8 cellular contexts compared by ENCODE assay signal in the genomic region with DNA sequence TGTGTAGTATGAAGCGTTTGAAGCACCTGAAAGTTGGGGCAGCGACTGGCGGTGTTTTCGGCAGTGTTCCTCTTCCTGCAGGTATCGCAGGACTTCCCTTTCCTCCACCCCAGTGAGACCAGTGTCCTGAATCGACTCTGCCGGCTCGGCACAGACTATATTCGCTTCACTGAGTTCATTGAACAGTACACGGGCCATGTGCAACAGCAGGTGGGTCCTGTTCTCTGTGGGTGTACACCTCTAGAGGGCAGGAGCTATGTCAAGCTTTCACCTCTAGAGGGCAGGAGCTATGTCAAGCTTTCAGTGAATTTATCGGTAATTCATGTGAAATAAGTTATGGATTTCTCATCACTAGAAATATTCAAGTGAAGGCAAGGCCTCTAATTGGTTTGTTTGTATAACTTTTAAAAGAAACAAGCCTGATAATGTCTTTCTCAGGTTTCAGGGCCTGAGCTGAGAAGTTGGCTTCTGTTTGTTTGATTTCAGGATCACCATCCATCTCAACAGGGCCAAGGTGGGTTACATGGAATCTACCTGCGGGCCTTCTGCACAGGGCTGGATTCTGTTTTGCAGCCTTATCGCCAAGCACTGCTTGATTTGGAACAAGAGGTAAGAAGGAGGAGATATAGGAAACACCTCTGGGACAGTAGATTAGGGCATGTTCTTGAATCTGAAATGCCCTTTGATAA. TPM values are rescaled to one million over a fixed set of nuclear protein-coding genes. Genes with fewer than 3 reads are reported as not detected.
DNase-seq lines count a peak whose midpoint lies in the region; ATAC-seq, FAIRE-seq and TF ChIP-seq lines count a peak whose summit lies in the region.

No MANE protein-coding gene starts in this region.

- no peak overlapping the region for H3K4me2 ChIP-seq in A549

- no peaks in the 10 kb centered on the region for H3K9me3 Mint-ChIP-seq in activated naive CD4-positive, alpha-beta T cell treated with anti-CD3 and anti-CD28 coated beads for 36 hours
- H3K9me3 Mint-ChIP-seq in stimulated activated effector memory CD8-positive, alpha-beta T cell treated with anti-CD3 and anti-CD28 coated beads, Interleukin-12 subunit alpha, Interleukin-12 subunit beta, amount 100 ng/mL, for 72 hours = no peaks in the 10 kb centered on the region

- no peak overlapping the region for H3K4me3 ChIP-seq in A549
- no peak overlapping the region for H3K4me3 ChIP-seq in GM06990 (replicated peaks; ENCODE audit: low read depth, low read length)

- peak; percentile 53 for TF ChIP-seq CTCF in A549 (IDR thresholded peaks at IDR 0.05)
- TF ChIP-seq CTCF in GM06990 (IDR thresholded peaks at IDR 0.05; ENCODE audit: insufficient read depth, low read length, poor library complexity, severe bottlenecking) = peak; percentile 87

- peaks cover 36% of the 10 kb centered on the region for H3K36me3 Mint-ChIP-seq in activated naive CD4-positive, alpha-beta T cell treated with anti-CD3 and anti-CD28 coated beads for 36 hours (ENCODE audit: low read depth)
- H3K36me3 Mint-ChIP-seq in stimulated activated effector memory CD8-positive, alpha-beta T cell treated with anti-CD3 and anti-CD28 coated beads, Interleukin-12 subunit alpha, Interleukin-12 subunit beta, amount 100 ng/mL, for 72 hours = peaks cover 55% of the 10 kb centered on the region

- CTCF ChIA-PET in A549 (lab: Yijun Ruan, JAX) = interaction anchor here (0.6 to 1.6 kb wide), 3 partner anchors 12 to 41 kb away, joined by 4 to 10 read pairs (median 5); no protein-coding TSS in a partner anchor
- CTCF ChIA-PET in activated naive CD4-positive, alpha-beta T cell treated with anti-CD3 and anti-CD28 coated beads for 36 hours (lab: Charles Lee) = interaction anchor here (1.0 to 2.5 kb wide), 11 partner anchors 12 to 138 kb away, joined by 3 to 12 read pairs (median 5); no protein-coding TSS in a partner anchor

- no peak overlapping the region for H3K27ac Mint-ChIP-seq in activated naive CD4-positive, alpha-beta T cell treated with anti-CD3 and anti-CD28 coated beads for 36 hours
- H3K27ac Mint-ChIP-seq in stimulated activated effector memory CD8-positive, alpha-beta T cell treated with anti-CD3 and anti-CD28 coated beads, Interleukin-12 subunit alpha, Interleukin-12 subunit beta, amount 100 ng/mL, for 72 hours = no peak overlapping the region

- no peak for FAIRE-seq in A549 (lab: Jason Lieb, UNC)

- ATAC-seq in A549 (peak in 1 of 2 experiments; percentile 73; a peak in 4 of 6 replicates), GM21515 (IDR thresholded peaks at IDR 0.05; ENCODE audit: unreplicated experiment) (no peak)
- ATAC-seq in stimulated activated effector memory CD8-positive, alpha-beta T cell treated with anti-CD3 and anti-CD28 coated beads, Interleukin-12 subunit alpha, Interleukin-12 subunit beta, amount 100 ng/mL, for 72 hours = peak; percentile 61

- 83% methylated on average over 13 of the region's 13 CpGs for WGBS in A549 (ENCODE audit: missing lambda C conversion rate)

- peaks cover 20% of the 10 kb centered on the region for H3K4me1 Mint-ChIP-seq in activated naive CD4-positive, alpha-beta T cell treated with anti-CD3 and anti-CD28 coated beads for 36 hours (ENCODE audit: low read depth)
- peaks cover 32% of the 10 kb centered on the region for H3K4me1 Mint-ChIP-seq in stimulated activated effector memory CD8-positive, alpha-beta T cell treated with anti-CD3 and anti-CD28 coated beads, Interleukin-12 subunit alpha, Interleukin-12 subunit beta, amount 100 ng/mL, for 72 hours

- intact Hi-C loops in activated naive CD4-positive, alpha-beta T cell treated with anti-CD3 and anti-CD28 coated beads for 36 hours (cut with micrococcal nuclease) = no loop called here

- H3K27me3 Mint-ChIP-seq in activated naive CD4-positive, alpha-beta T cell treated with anti-CD3 and anti-CD28 coated beads for 36 hours (ENCODE audit: low read depth) = no peaks in the 10 kb centered on the region

- no peak for TF ChIP-seq POLR2A in A549 (IDR thresholded peaks at IDR 0.05; ENCODE audit: low read length)

- H3K36me3 ChIP-seq in GM06990 (ENCODE audit: control insufficient read depth, insufficient read depth, low read length) = peaks cover 5% of the 10 kb centered on the region

- peaks cover 8% of the 10 kb centered on the region; the same call in 2 of the 3 replicates for H3K4me1 ChIP-seq in A549

- DNase-seq in A549 (ENCODE audit: low read depth in 1 of 2, low spot score in 1 of 2) = peak; percentile 25 to 37
- peak; percentile 30 for DNase-seq in GM06990 (ENCODE audit: extremely low read depth, insufficient read length)
- peak; percentile 10 for DNase-seq in NCI-H510A (lab: John Stamatoyannopoulos, UW)
- DNase-seq in activated naive CD4-positive, alpha-beta T cell treated with anti-CD3 and anti-CD28 coated beads for 36 hours = peak; percentile 45
- DNase-seq in iPS-NIHi11 (ENCODE audit: low spot score) = peak; percentile 49
- DNase-seq in stimulated activated effector memory CD8-positive, alpha-beta T cell treated with anti-CD3 and anti-CD28 coated beads, Interleukin-12 subunit alpha, Interleukin-12 subunit beta, amount 100 ng/mL, for 72 hours (ENCODE audit: low spot score in 2 of 2) = no peak
- DNase-seq in GDM1 (lab: John Stamatoyannopoulos, UW) = no peak

- no peaks in the 10 kb centered on the region for H3K9me3 ChIP-seq in A549

- H3K4me3 Mint-ChIP-seq in activated naive CD4-positive, alpha-beta T cell treated with anti-CD3 and anti-CD28 coated beads for 36 hours = no peak overlapping the region
- no peak overlapping the region for H3K4me3 Mint-ChIP-seq in stimulated activated effector memory CD8-positive, alpha-beta T cell treated with anti-CD3 and anti-CD28 coated beads, Interleukin-12 subunit alpha, Interleukin-12 subunit beta, amount 100 ng/mL, for 72 hours

- H3K27ac ChIP-seq in A549 = no peak overlapping the region

- TF ChIP-seq EP300 in A549 (IDR thresholded peaks at IDR 0.05) = no peak

- 0 out of 5 replicates have a peak, but pooled peaks of 1 of the 2 experiments have one; percentile 8 for TF ChIP-seq RAD21 in A549 (conservative IDR thresholded peaks at IDR 0.05 in 1 of 2, IDR thresholded peaks at IDR 0.05 in 1 of 2)

- H3K27me3 ChIP-seq in GM06990 (replicated peaks; ENCODE audit: control insufficient read depth, insufficient read depth, low read length) = no peaks in the 10 kb centered on the region

- POLR2A ChIA-PET in A549 (lab: Yijun Ruan, JAX) = no interaction called here

TF ChIP-seq in A549, 52 proteins besides CTCF, POLR2A, EP300 and RAD21:
- TF ChIP-seq HOXB5 (CRISPR knock-in tag; IDR thresholded peaks at IDR 0.05) = no peak
- no peak for TF ChIP-seq HOXB13 (CRISPR knock-in tag; IDR thresholded peaks at IDR 0.05; ENCODE audit: low read depth)
- TF ChIP-seq, protein P1, sequence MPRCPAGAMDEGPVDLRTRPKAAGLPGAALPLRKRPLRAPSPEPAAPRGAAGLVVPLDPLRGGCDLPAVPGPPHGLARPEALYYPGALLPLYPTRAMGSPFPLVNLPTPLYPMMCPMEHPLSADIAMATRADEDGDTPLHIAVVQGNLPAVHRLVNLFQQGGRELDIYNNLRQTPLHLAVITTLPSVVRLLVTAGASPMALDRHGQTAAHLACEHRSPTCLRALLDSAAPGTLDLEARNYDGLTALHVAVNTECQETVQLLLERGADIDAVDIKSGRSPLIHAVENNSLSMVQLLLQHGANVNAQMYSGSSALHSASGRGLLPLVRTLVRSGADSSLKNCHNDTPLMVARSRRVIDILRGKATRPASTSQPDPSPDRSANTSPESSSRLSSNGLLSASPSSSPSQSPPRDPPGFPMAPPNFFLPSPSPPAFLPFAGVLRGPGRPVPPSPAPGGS (IDR thresholded peaks at IDR 0.05) = no peak
- no peak for TF ChIP-seq MAFK (IDR thresholded peaks at IDR 0.05; ENCODE audit: partially characterized antibody)
- TF ChIP-seq HOXA7 (CRISPR knock-in tag; IDR thresholded peaks at IDR 0.05) = no peak
TF ChIP-seq in A549: peak in this region for 0.

RNA-seq across cellular contexts. Expression of a gene that starts 5.3 kb away (rescaled TPM):
- polyA plus RNA-seq in A549 (2011; rRNA removed) (10.4 and 12.4 TPM in 2 replicates), A549 (2017; fragmentation: RNase III; extraction: RNeasy Plus Mini Kit Qiagen cat#74134 plus additional on column Dnase treatment) (6.5 to 6.7 TPM (median 6.6 TPM) in 3 replicates)
- 3.7 and 5.1 TPM in 2 replicates for polyA plus RNA-seq in A549 (2012; cell fraction: cytosol; rRNA removed)
- polyA plus RNA-seq in A549 (2012; cell fraction: nucleus; rRNA removed) = 9.1 and 11.1 TPM in 2 replicates
- 13.7 and 17.1 TPM in 2 replicates for polyA minus RNA-seq in A549 (2011; rRNA and poly(A)+ RNA removed)
- total RNA-seq in activated naive CD4-positive, alpha-beta T cell treated with anti-CD3 and anti-CD28 coated beads for 36 hours = 10 to 100 TPM; 34.5 to 35.3 TPM

RNA-seq across cellular contexts. Expression of a gene that starts 5.3 kb away (rescaled TPM):
- polyA plus RNA-seq in A549 (2011; rRNA removed) = 10.7 and 13.8 TPM in 2 replicates
- 4.1 and 4.4 TPM in 2 replicates for polyA plus RNA-seq in A549 (2012; cell fraction: cytosol; rRNA removed)
- polyA plus RNA-seq in A549 (2012; cell fraction: nucleus; rRNA removed) = 5.0 and 8.6 TPM in 2 replicates
- 12.7 to 14.4 TPM (median 13.7 TPM) in 3 replicates for polyA plus RNA-seq in A549 (2017; fragmentation: RNase III; extraction: RNeasy Plus Mini Kit Qiagen cat#74134 plus additional on column Dnase treatment)
- 9.3 and 9.8 TPM in 2 replicates for polyA minus RNA-seq in A549 (2011; rRNA and poly(A)+ RNA removed)
- total RNA-seq in activated naive CD4-positive, alpha-beta T cell treated with anti-CD3 and anti-CD28 coated beads for 36 hours = 10 to 100 TPM; 13.6 to 13.9 TPM

RNA-seq across cellular contexts. Expression of a gene that starts 45.8 kb away (rescaled TPM):
- 9.7 and 12.8 TPM in 2 replicates for polyA plus RNA-seq in A549 (2011; rRNA removed)
- polyA plus RNA-seq in A549 (2012; cell fraction: cytosol; rRNA removed) = 2.5 and 3.3 TPM in 2 replicates
- 2.6 and 3.9 TPM in 2 replicates for polyA plus RNA-seq in A549 (2012; cell fraction: nucleus; rRNA removed)
- 5.9 to 8.3 TPM (median 7.5 TPM) in 3 replicates for polyA plus RNA-seq in A549 (2017; fragmentation: RNase III; extraction: RNeasy Plus Mini Kit Qiagen cat#74134 plus additional on column Dnase treatment)
- polyA minus RNA-seq in A549 (2011; rRNA and poly(A)+ RNA removed) = 10.6 and 14.0 TPM in 2 replicates
- 1 to 10 TPM; 4.2 to 4.3 TPM for total RNA-seq in activated naive CD4-positive, alpha-beta T cell treated with anti-CD3 and anti-CD28 coated beads for 36 hours

Comparison
In these comparisons a context has a peak if more than half of its experiments do, and no peak if none do; other contexts are left out.
1. DNase-seq: peak in A549 (2 of 2), GM06990 (single experiment), NCI-H510A (single experiment), activated naive CD4-positive, alpha-beta T cell treated with anti-CD3 and anti-CD28 coated beads for 36 hours (single experiment) and iPS-NIHi11 (single experiment); none in stimulated activated effector memory CD8-positive, alpha-beta T cell treated with anti-CD3 and anti-CD28 coated beads, Interleukin-12 subunit alpha, Interleukin-12 subunit beta, amount 100 ng/mL, for 72 hours (0 of 2) and GDM1 (single experiment).